In the genomic region with DNA sequence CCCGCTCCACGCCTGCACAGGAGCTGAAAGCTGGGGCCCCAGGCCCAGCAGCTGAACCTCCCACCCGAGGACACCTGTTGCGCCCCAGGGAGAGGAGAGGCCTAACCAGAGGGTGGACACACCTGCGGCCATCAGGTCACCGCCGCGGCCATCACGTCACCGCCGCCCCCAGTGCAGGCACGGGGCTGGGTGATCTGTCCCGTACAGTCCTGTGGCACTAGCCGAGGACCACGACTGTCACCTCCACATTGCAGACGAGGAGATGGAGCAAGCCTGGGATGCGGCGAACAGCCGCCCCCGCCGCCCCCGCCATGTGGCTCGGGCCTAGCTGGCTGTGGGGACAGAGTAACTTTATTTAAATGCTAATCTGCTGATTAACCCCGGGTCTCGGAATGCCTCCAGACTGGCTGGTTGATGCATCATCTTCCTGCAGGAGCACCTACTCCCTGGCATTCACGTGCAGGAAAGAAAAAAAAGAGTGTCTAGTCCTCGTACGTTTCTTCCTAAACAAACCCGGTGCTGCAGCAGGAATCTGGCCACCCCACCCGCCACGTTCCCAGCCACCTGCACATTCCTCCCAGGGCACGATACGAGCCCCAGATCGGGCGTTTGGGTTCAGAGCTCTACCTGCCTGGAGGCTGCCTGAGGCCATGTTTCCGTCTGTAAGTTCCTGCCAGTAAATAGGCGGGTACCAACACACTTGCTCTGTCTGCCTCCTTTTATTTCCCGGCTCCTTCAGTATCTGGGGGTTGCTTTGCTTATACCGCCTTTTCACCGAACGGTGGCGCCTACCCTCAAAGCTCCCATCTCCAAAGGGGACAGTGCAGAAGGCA, we compare ENCODE assay signal across 1 cellular context.
TF ChIP-seq lines count a peak whose summit lies in the region.

No MANE protein-coding gene starts in this region.

TF ChIP-seq in SK-N-SH, 30 proteins besides CTCF, POLR2A, EP300 and RAD21:
- 0 out of 2 replicates have a peak, but pooled peaks have one; percentile 32 for TF ChIP-seq TEAD4 (IDR thresholded peaks at IDR 0.05; ENCODE audit: borderline replicate concordance, insufficient read depth)
- TF ChIP-seq TCF12 (IDR thresholded peaks at IDR 0.05), result peak; percentile 58
- TF ChIP-seq POLR2AphosphoS5 (IDR thresholded peaks at IDR 0.05; ENCODE audit: low read depth, low read length), result 0 out of 2 replicates have a peak, but pooled peaks have one; percentile 15
- TF ChIP-seq, protein P1, sequence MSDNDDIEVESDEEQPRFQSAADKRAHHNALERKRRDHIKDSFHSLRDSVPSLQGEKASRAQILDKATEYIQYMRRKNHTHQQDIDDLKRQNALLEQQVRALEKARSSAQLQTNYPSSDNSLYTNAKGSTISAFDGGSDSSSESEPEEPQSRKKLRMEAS (IDR thresholded peaks at IDR 0.05; ENCODE audit: low read depth), result peak; percentile 73; the same call in 1 of the 2 replicates
- TF ChIP-seq, protein P2, sequence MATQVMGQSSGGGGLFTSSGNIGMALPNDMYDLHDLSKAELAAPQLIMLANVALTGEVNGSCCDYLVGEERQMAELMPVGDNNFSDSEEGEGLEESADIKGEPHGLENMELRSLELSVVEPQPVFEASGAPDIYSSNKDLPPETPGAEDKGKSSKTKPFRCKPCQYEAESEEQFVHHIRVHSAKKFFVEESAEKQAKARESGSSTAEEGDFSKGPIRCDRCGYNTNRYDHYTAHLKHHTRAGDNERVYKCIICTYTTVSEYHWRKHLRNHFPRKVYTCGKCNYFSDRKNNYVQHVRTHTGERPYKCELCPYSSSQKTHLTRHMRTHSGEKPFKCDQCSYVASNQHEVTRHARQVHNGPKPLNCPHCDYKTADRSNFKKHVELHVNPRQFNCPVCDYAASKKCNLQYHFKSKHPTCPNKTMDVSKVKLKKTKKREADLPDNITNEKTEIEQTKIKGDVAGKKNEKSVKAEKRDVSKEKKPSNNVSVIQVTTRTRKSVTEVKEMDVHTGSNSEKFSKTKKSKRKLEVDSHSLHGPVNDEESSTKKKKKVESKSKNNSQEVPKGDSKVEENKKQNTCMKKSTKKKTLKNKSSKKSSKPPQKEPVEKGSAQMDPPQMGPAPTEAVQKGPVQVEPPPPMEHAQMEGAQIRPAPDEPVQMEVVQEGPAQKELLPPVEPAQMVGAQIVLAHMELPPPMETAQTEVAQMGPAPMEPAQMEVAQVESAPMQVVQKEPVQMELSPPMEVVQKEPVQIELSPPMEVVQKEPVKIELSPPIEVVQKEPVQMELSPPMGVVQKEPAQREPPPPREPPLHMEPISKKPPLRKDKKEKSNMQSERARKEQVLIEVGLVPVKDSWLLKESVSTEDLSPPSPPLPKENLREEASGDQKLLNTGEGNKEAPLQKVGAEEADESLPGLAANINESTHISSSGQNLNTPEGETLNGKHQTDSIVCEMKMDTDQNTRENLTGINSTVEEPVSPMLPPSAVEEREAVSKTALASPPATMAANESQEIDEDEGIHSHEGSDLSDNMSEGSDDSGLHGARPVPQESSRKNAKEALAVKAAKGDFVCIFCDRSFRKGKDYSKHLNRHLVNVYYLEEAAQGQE (IDR thresholded peaks at IDR 0.05; ENCODE audit: low read depth, low read length), result no peak
- TF ChIP-seq FOXJ3 (CRISPR knock-in tag; IDR thresholded peaks at IDR 0.05), result no peak
- peak; percentile 44 for TF ChIP-seq SMC3 (IDR thresholded peaks at IDR 0.05; ENCODE audit: low read depth, low read length)
- TF ChIP-seq, protein P3, sequence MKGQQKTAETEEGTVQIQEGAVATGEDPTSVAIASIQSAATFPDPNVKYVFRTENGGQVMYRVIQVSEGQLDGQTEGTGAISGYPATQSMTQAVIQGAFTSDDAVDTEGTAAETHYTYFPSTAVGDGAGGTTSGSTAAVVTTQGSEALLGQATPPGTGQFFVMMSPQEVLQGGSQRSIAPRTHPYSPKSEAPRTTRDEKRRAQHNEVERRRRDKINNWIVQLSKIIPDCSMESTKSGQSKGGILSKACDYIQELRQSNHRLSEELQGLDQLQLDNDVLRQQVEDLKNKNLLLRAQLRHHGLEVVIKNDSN (IDR thresholded peaks at IDR 0.05; ENCODE audit: borderline replicate concordance, low read depth), result peak; percentile 26; the same call in 1 of the 2 replicates
- TF ChIP-seq NFIC (IDR thresholded peaks at IDR 0.05; ENCODE audit: borderline replicate concordance), result 0 out of 2 replicates have a peak, but pooled peaks have one; percentile 43
- no peak for TF ChIP-seq RCOR1 (IDR thresholded peaks at IDR 0.05; ENCODE audit: low read length)
- no peak; the same call in 1 of the 2 replicates for TF ChIP-seq FOSL2 (IDR thresholded peaks at IDR 0.05; ENCODE audit: borderline replicate concordance, low read depth)
